8 cellular contexts compared by ENCODE assay signal in genomic region chr18:44721748-44722147, GRCh38. TPM values are rescaled to one million over a fixed set of nuclear protein-coding genes. Genes with fewer than 3 reads are reported as not detected.
DNase-seq lines count a peak whose midpoint lies in the region; ATAC-seq, FAIRE-seq and TF ChIP-seq lines count a peak whose summit lies in the region.
"Not testable (repeated sequence)": the region's sequence is repeated elsewhere in the genome, so short reads cannot be mapped to it uniquely, and the experiment has no call there.
"Had no signal": no experiment of that assay in that cellular context is flagged by ENCODE, and none has a peak within 500 bp of the region (broad histone marks: within the 10 kb centered on the region; RNA-seq: fewer than 3 reads in every experiment).

No MANE protein-coding gene starts in this region.

- not testable (repeated sequence) for H3K36me3 ChIP-seq in bronchial epithelial cell (ENCODE audit: control insufficient read depth, insufficient read depth, low read length)

- not testable (repeated sequence) for H3K27me3 ChIP-seq in bronchial epithelial cell (ENCODE audit: control insufficient read depth, insufficient read depth, low read length)

- peak; percentile 37 for DNase-seq in NAMALWA (ENCODE audit: low spot score)
- DNase-seq in bronchial epithelial cell (ENCODE audit: low read depth) = not testable (repeated sequence)

- ATAC-seq in GM18508 (IDR thresholded peaks at IDR 0.05; ENCODE audit: insufficient read depth, unreplicated experiment) (peak; percentile 29), GM19035 (IDR thresholded peaks at IDR 0.05; ENCODE audit: unreplicated experiment) (peak; percentile 31), GM21619 (IDR thresholded peaks at IDR 0.05; ENCODE audit: unreplicated experiment) (peak; percentile 37), HG02852 (IDR thresholded peaks at IDR 0.05; ENCODE audit: unreplicated experiment) (peak; percentile 25), HG03280 (IDR thresholded peaks at IDR 0.05; ENCODE audit: unreplicated experiment) (peak; percentile 34)

- not testable (repeated sequence) for H3K4me3 ChIP-seq in bronchial epithelial cell (ENCODE audit: low read depth, low read length)

- TF ChIP-seq CTCF in bronchial epithelial cell (IDR thresholded peaks at IDR 0.05; ENCODE audit: insufficient read depth, low read length, severe bottlenecking) = not testable (repeated sequence)

- FAIRE-seq in bronchial epithelial cell (lab: Jason Lieb, UNC) = peak; percentile 97

RNA-seq across cellular contexts. Expression of gene SETBP1, which starts 41.1 kb away (rescaled TPM):
- 1.3 and 1.8 TPM in 2 replicates for total RNA-seq in bronchial epithelial cell
- total RNA-seq: G401 had no signal
